In genomic region chrX:130637591-130637990, GRCh38 we compare ENCODE assay signal across 26 cellular contexts.
DNase-seq lines count a peak whose midpoint lies in the region; ATAC-seq, FAIRE-seq and TF ChIP-seq lines count a peak whose summit lies in the region.
"Had no signal": no experiment of that assay in that cellular context is flagged by ENCODE, and none has a peak within 500 bp of the region (broad histone marks: within the 10 kb centered on the region; RNA-seq: fewer than 3 reads in every experiment).

No MANE protein-coding gene starts in this region.

- no peak overlapping the region for H3K27ac ChIP-seq in astrocyte (ENCODE audit: low read depth, low read length)
- H3K27ac ChIP-seq: ascending aorta, coronary artery, left lung, right atrium auricular region, thyroid gland had no signal

- TF ChIP-seq CTCF in astrocyte (IDR thresholded peaks at IDR 0.05; ENCODE audit: insufficient read depth, low read depth, low read length): no peak
- TF ChIP-seq CTCF in fibroblast of the aortic adventitia (IDR thresholded peaks at IDR 0.05; ENCODE audit: insufficient read depth, low read length): no peak

- POLR2A ChIA-PET in T-cell (lab: Charles Lee): no interaction called here

- no peak for ATAC-seq in HG02759 (IDR thresholded peaks at IDR 0.05; ENCODE audit: unreplicated experiment)
- ATAC-seq in T-cell (replicated peaks in 1 of 4): no peak
- ATAC-seq: left lung; PC-3; stimulated activated effector memory CD8-positive, alpha-beta T cell treated with anti-CD3 and anti-CD28 coated beads, Interleukin-12 subunit alpha, Interleukin-12 subunit beta, amount 100 ng/mL, for 72 hours had no signal

- intact Hi-C loops in head of caudate nucleus (cut with DNase I): no loop called here

- H3K4me1 ChIP-seq in astrocyte (ENCODE audit: insufficient read depth, low read length): no peaks in the 10 kb centered on the region
- H3K4me1 ChIP-seq: ascending aorta, left lung, right atrium auricular region had no signal

- no peaks in the 10 kb centered on the region for H3K9me3 Mint-ChIP-seq in astrocyte (ENCODE audit: unreplicated experiment)
- H3K9me3 Mint-ChIP-seq in T-cell: no peaks in the 10 kb centered on the region
- H3K9me3 Mint-ChIP-seq: activated CD4-positive, alpha-beta T cell treated with anti-CD3 and anti-CD28 coated beads, Interleukin-2, amount 10 ng/mL, durations not matched to agents 7 days and 5 days; stimulated activated effector memory CD8-positive, alpha-beta T cell treated with anti-CD3 and anti-CD28 coated beads, Interleukin-12 subunit alpha, Interleukin-12 subunit beta, amount 100 ng/mL, for 72 hours; T-helper 1 cell treated with Interleukin-12 subunit alpha and Interleukin-12 subunit beta and Interleukin-4 antibody, amounts not matched to agents 30 μg/mL and 1 μg/mL, for 36 hours had no signal

- H2AFZ ChIP-seq in astrocyte (ENCODE audit: low read depth, low read length): no peak overlapping the region

- H3K4me2 ChIP-seq in astrocyte (ENCODE audit: low read length): no peak overlapping the region

- H3K27me3 ChIP-seq in astrocyte (ENCODE audit: insufficient read depth, low read length): no peaks in the 10 kb centered on the region
- H3K27me3 ChIP-seq: ascending aorta, left lung, right atrium auricular region, thyroid gland had no signal

- H3K9ac ChIP-seq in astrocyte (ENCODE audit: low read length): no peak overlapping the region

- H3K4me1 Mint-ChIP-seq in astrocyte (ENCODE audit: low read depth, unreplicated experiment) (peaks cover 3% of the 10 kb centered on the region), T-cell (peaks cover 0 to 11% (median 8%) of the 10 kb centered on the region in 3 donors)
- H3K4me1 Mint-ChIP-seq: stimulated activated effector memory CD8-positive, alpha-beta T cell treated with anti-CD3 and anti-CD28 coated beads, Interleukin-12 subunit alpha, Interleukin-12 subunit beta, amount 100 ng/mL, for 72 hours had no signal

- FAIRE-seq in astrocyte (lab: Jason Lieb, UNC): peak; percentile 99
- FAIRE-seq: endometrium, GM12891 had no signal

- CTCF ChIA-PET in T-cell (lab: Charles Lee): no interaction called here

- H3K79me2 ChIP-seq in astrocyte (ENCODE audit: insufficient read depth, low read length): no peaks in the 10 kb centered on the region

- no peaks in the 10 kb centered on the region for H3K36me3 Mint-ChIP-seq in astrocyte (ENCODE audit: low read depth, unreplicated experiment)
- peaks cover 32% of the 10 kb centered on the region for H3K36me3 Mint-ChIP-seq in T-cell
- H3K36me3 Mint-ChIP-seq: stimulated activated effector memory CD8-positive, alpha-beta T cell treated with anti-CD3 and anti-CD28 coated beads, Interleukin-12 subunit alpha, Interleukin-12 subunit beta, amount 100 ng/mL, for 72 hours had no signal

- DNase-seq in GM04503 (ENCODE audit: low read depth) (peak; percentile 27), astrocyte (ENCODE audit: low read depth) (peak; percentile 15), fibroblast of the aortic adventitia (ENCODE audit: low read depth) (peak; percentile 31), stromal cell of bone marrow (ENCODE audit: low read depth) (peak; percentile 5), head of caudate nucleus (no peak), T-cell (no peak)
- DNase-seq: activated CD4-positive, alpha-beta T cell treated with anti-CD3 and anti-CD28 coated beads, Interleukin-2, amount 10 ng/mL, durations not matched to agents 7 days and 5 days; activated CD8-positive, alpha-beta memory T cell treated with anti-CD3 and anti-CD28 coated beads, Interleukin-2, amount 50 U/mL, for 48 hours; activated effector memory CD4-positive, alpha-beta T cell treated with anti-CD3 and anti-CD28 coated beads, Interleukin-2, amount 50 U/mL, for 16 hours; C1 segment of cervical spinal cord; GF-D8; H7; left lung; NCI-H1436; NCI-H2171 treated with DMSO at 0.1 percent for 48 hours; PC-3; SIG-M5; thyroid gland had no signal

- no peaks in the 10 kb centered on the region for H4K20me1 ChIP-seq in astrocyte (ENCODE audit: insufficient read depth, low read length)

- H3K4me3 ChIP-seq in astrocyte (ENCODE audit: insufficient read depth, low read depth, low read length): no peak overlapping the region
- H3K4me3 ChIP-seq in fibroblast of the aortic adventitia (ENCODE audit: low read depth, low read length): no peak overlapping the region
- H3K4me3 ChIP-seq: ascending aorta, coronary artery, left lung, right atrium auricular region, thyroid gland had no signal

- H3K27me3 Mint-ChIP-seq in astrocyte (ENCODE audit: low read depth, unreplicated experiment) (no peaks in the 10 kb centered on the region), T-cell (peaks cover 0 to 7% of the 10 kb centered on the region in 2 donors)
- H3K27me3 Mint-ChIP-seq: activated CD4-positive, alpha-beta T cell treated with anti-CD3 and anti-CD28 coated beads, Interleukin-2, amount 10 ng/mL, durations not matched to agents 7 days and 5 days had no signal

- H3K4me3 Mint-ChIP-seq in astrocyte (ENCODE audit: unreplicated experiment) (no peak overlapping the region), T-cell (no peak overlapping the region)
- H3K4me3 Mint-ChIP-seq: activated CD4-positive, alpha-beta T cell treated with anti-CD3 and anti-CD28 coated beads, Interleukin-2, amount 10 ng/mL, durations not matched to agents 7 days and 5 days; stimulated activated effector memory CD8-positive, alpha-beta T cell treated with anti-CD3 and anti-CD28 coated beads, Interleukin-12 subunit alpha, Interleukin-12 subunit beta, amount 100 ng/mL, for 72 hours; T-helper 1 cell treated with Interleukin-12 subunit alpha and Interleukin-12 subunit beta and Interleukin-4 antibody, amounts not matched to agents 30 μg/mL and 1 μg/mL, for 36 hours had no signal

- no peak overlapping the region for H3K27ac Mint-ChIP-seq in astrocyte (ENCODE audit: unreplicated experiment)
- no peak overlapping the region for H3K27ac Mint-ChIP-seq in T-cell
- H3K27ac Mint-ChIP-seq: activated CD4-positive, alpha-beta T cell treated with anti-CD3 and anti-CD28 coated beads, Interleukin-2, amount 10 ng/mL, durations not matched to agents 7 days and 5 days; stimulated activated effector memory CD8-positive, alpha-beta T cell treated with anti-CD3 and anti-CD28 coated beads, Interleukin-12 subunit alpha, Interleukin-12 subunit beta, amount 100 ng/mL, for 72 hours; T-helper 1 cell treated with Interleukin-12 subunit alpha and Interleukin-12 subunit beta and Interleukin-4 antibody, amounts not matched to agents 30 μg/mL and 1 μg/mL, for 36 hours had no signal

- no peaks in the 10 kb centered on the region for H3K9me3 ChIP-seq in astrocyte (ENCODE audit: insufficient read depth, low read depth, low read length)
- H3K9me3 ChIP-seq: ascending aorta, left lung, right atrium auricular region, thyroid gland had no signal

- no peaks in the 10 kb centered on the region for H3K36me3 ChIP-seq in astrocyte (ENCODE audit: insufficient read depth, low read length)
- H3K36me3 ChIP-seq: right atrium auricular region, thyroid gland had no signal

Comparison
In these comparisons a context has a peak if more than half of its experiments do, and no peak if none do; other contexts are left out.
1. DNase-seq: peak in GM04503 (single experiment), astrocyte (single experiment), fibroblast of the aortic adventitia (single experiment) and stromal cell of bone marrow (single experiment); none in head of caudate nucleus (0 of 42) and T-cell (0 of 34).